11 cellular contexts compared by ENCODE assay signal in the genomic region with DNA sequence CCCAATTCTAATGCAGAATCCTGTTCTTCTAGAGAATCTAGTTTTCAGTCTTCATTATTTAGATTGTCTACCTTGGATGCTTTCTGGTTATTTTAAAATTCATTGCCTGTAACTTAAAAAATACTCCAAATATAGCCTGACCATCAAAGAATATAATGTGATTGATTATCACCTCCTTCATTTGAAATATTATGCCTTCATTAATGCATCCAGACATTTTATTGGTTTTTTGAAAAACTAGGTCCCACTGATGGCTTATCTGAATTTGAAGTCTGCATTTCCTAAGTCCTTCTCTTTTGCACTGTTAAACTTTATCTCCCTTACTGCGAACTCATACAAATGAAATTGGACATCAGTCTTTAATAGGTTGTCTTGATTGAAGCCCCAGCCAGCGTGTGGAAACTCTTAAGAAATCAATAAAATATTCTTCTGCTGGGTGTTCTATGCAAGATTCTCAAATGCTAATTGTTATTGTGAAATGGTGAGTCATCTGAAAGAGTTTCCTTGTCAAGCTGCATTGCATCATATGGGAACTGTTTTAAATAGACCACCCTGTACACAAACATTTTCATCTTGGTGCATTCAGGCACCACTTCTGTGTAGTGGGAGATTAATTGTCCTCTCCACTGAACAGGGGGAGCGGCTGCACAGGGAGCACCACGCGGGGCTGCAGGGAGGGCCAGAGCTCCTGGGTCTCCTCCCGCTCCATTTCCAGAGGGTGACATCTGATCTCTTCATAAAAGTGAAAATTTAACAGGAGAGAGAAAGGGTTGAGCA.
A peak's percentile ranks its signal among the peaks of the same experiment; 100 is the strongest.
DNase-seq lines count a peak whose midpoint lies in the region; ATAC-seq and TF ChIP-seq lines count a peak whose summit lies in the region.
"Had no signal": no experiment of that assay in that cellular context is flagged by ENCODE, and none has a peak within 500 bp of the region (broad histone marks: within the 10 kb centered on the region; RNA-seq: fewer than 3 reads in every experiment).

No MANE protein-coding gene starts in this region.

- no peaks in the 10 kb centered on the region for H3K36me3 Mint-ChIP-seq in activated CD8-positive, alpha-beta T cell treated with anti-CD3 and anti-CD28 coated beads for 36 hours (ENCODE audit: low read depth)
- no peaks in the 10 kb centered on the region for H3K36me3 Mint-ChIP-seq in activated CD8-positive, alpha-beta T cell treated with anti-CD3 and anti-CD28 coated beads, Interleukin-2, amount 10 ng/mL, durations not matched to agents 7 days and 5 days (ENCODE audit: low read depth)
- no peaks in the 10 kb centered on the region for H3K36me3 Mint-ChIP-seq in type B pancreatic cell
- no peaks in the 10 kb centered on the region for H3K36me3 Mint-ChIP-seq in naive thymus-derived CD8-positive, alpha-beta T cell

- POLR2A ChIA-PET in activated CD8-positive, alpha-beta T cell treated with anti-CD3 and anti-CD28 coated beads for 36 hours (lab: Charles Lee), result no interaction called here
- POLR2A ChIA-PET in activated CD8-positive, alpha-beta T cell treated with anti-CD3 and anti-CD28 coated beads, Interleukin-2, amount 10 ng/mL, durations not matched to agents 7 days and 5 days (lab: Charles Lee), result no interaction called here
- POLR2A ChIA-PET in naive thymus-derived CD8-positive, alpha-beta T cell (lab: Charles Lee), result no interaction called here

- H3K4me1 Mint-ChIP-seq in activated CD8-positive, alpha-beta T cell treated with anti-CD3 and anti-CD28 coated beads for 36 hours (ENCODE audit: low read depth), result peaks cover 2% of the 10 kb centered on the region
- no peaks in the 10 kb centered on the region for H3K4me1 Mint-ChIP-seq in activated CD8-positive, alpha-beta T cell treated with anti-CD3 and anti-CD28 coated beads, Interleukin-2, amount 10 ng/mL, durations not matched to agents 7 days and 5 days (ENCODE audit: low read depth)
- H3K4me1 Mint-ChIP-seq in type B pancreatic cell (ENCODE audit: unreplicated experiment), result peaks cover 26% of the 10 kb centered on the region
- peaks cover 0 to 4% (median 0%) of the 10 kb centered on the region in 4 donors for H3K4me1 Mint-ChIP-seq in naive thymus-derived CD8-positive, alpha-beta T cell

- no peak overlapping the region for H3K27ac Mint-ChIP-seq in activated CD8-positive, alpha-beta T cell treated with anti-CD3 and anti-CD28 coated beads for 36 hours
- H3K27ac Mint-ChIP-seq in activated CD8-positive, alpha-beta T cell treated with anti-CD3 and anti-CD28 coated beads, Interleukin-2, amount 10 ng/mL, durations not matched to agents 7 days and 5 days, result no peak overlapping the region
- no peak overlapping the region for H3K27ac Mint-ChIP-seq in type B pancreatic cell
- H3K27ac Mint-ChIP-seq in naive thymus-derived CD8-positive, alpha-beta T cell, result no peak overlapping the region

- H3F3A ChIP-seq in MM.1S (ENCODE audit: insufficient read depth, low read length), result no peaks in the 10 kb centered on the region

- no peak overlapping the region for H3K4me3 Mint-ChIP-seq in activated CD8-positive, alpha-beta T cell treated with anti-CD3 and anti-CD28 coated beads for 36 hours
- H3K4me3 Mint-ChIP-seq in activated CD8-positive, alpha-beta T cell treated with anti-CD3 and anti-CD28 coated beads, Interleukin-2, amount 10 ng/mL, durations not matched to agents 7 days and 5 days, result no peak overlapping the region
- H3K4me3 Mint-ChIP-seq in type B pancreatic cell, result peak overlapping the region; percentile 13
- H3K4me3 Mint-ChIP-seq in naive thymus-derived CD8-positive, alpha-beta T cell, result no peak overlapping the region

- CTCF ChIA-PET in activated CD8-positive, alpha-beta T cell treated with anti-CD3 and anti-CD28 coated beads for 36 hours (lab: Charles Lee), result no interaction called here
- CTCF ChIA-PET in activated CD8-positive, alpha-beta T cell treated with anti-CD3 and anti-CD28 coated beads, Interleukin-2, amount 10 ng/mL, durations not matched to agents 7 days and 5 days (lab: Charles Lee), result no interaction called here

- H3K4me3 ChIP-seq in RWPE2 (ENCODE audit: severe bottlenecking), result no peak overlapping the region
- H3K4me3 ChIP-seq in fibroblast of villous mesenchyme (ENCODE audit: low read depth, low read length), result no peak overlapping the region
- H3K4me3 ChIP-seq in MG63, result no peak overlapping the region
- no peak overlapping the region for H3K4me3 ChIP-seq in MM.1S (ENCODE audit: low read length)
- H3K4me3 ChIP-seq: BLaER1, heart left ventricle had no signal

- intact Hi-C loops in activated CD8-positive, alpha-beta T cell treated with anti-CD3 and anti-CD28 coated beads for 36 hours (cut with micrococcal nuclease), result no loop called here

- H3K27ac ChIP-seq in RWPE2 (ENCODE audit: poor library complexity, severe bottlenecking), result no peak overlapping the region
- H3K27ac ChIP-seq in MM.1S (ENCODE audit: low read length), result no peak overlapping the region
- H3K27ac ChIP-seq: BLaER1, heart left ventricle had no signal

- H3K4me1 ChIP-seq in RWPE2 (ENCODE audit: insufficient read depth, poor library complexity, severe bottlenecking) (peaks cover 8% of the 10 kb centered on the region), MM.1S (ENCODE audit: low read length) (no peaks in the 10 kb centered on the region)
- H3K4me1 ChIP-seq: BLaER1 had no signal

- H3K27me3 ChIP-seq in RWPE2 (ENCODE audit: insufficient read depth, poor library complexity, severe bottlenecking), result no peaks in the 10 kb centered on the region
- no peaks in the 10 kb centered on the region for H3K27me3 ChIP-seq in MG63
- H3K27me3 ChIP-seq in MM.1S (replicated peaks; ENCODE audit: insufficient read depth, low read length), result no peaks in the 10 kb centered on the region
- H3K27me3 ChIP-seq: BLaER1, heart left ventricle had no signal

- no peak for DNase-seq in activated CD8-positive, alpha-beta T cell treated with anti-CD3 and anti-CD28 coated beads for 36 hours
- DNase-seq in activated CD8-positive, alpha-beta T cell treated with anti-CD3 and anti-CD28 coated beads, Interleukin-2, amount 10 ng/mL, durations not matched to agents 7 days and 5 days, result no peak
- no peak for DNase-seq in RWPE2 (ENCODE audit: low spot score)
- DNase-seq in fibroblast of villous mesenchyme (ENCODE audit: low read depth), result peak; percentile 97
- DNase-seq in type B pancreatic cell (ENCODE audit: extremely low spot score, unreplicated experiment), result no peak
- no peak for DNase-seq in naive thymus-derived CD8-positive, alpha-beta T cell
- no peak for DNase-seq in MG63
- DNase-seq in MM.1S, result no peak
- DNase-seq: heart left ventricle had no signal

- no peak for TF ChIP-seq CTCF in activated CD8-positive, alpha-beta T cell treated with anti-CD3 and anti-CD28 coated beads for 36 hours (IDR thresholded peaks at IDR 0.05)
- TF ChIP-seq CTCF in RWPE2 (IDR thresholded peaks at IDR 0.05; ENCODE audit: poor library complexity, severe bottlenecking) (no peak), fibroblast of villous mesenchyme (IDR thresholded peaks at IDR 0.05; ENCODE audit: insufficient read depth, low read depth, low read length) (no peak), type B pancreatic cell (conservative IDR thresholded peaks at IDR 0.05) (no peak), MM.1S (IDR thresholded peaks at IDR 0.05; ENCODE audit: low read length) (no peak)

- no peak overlapping the region for H3K9ac ChIP-seq in MM.1S (ENCODE audit: low read length)
- H3K9ac ChIP-seq: BLaER1 had no signal

- H3K79me2 ChIP-seq in MM.1S (ENCODE audit: low read length), result no peaks in the 10 kb centered on the region

- H3K9me3 ChIP-seq in RWPE2 (ENCODE audit: severe bottlenecking) (no peaks in the 10 kb centered on the region), MG63 (peaks cover 2% of the 10 kb centered on the region; the same call in 1 of the 2 replicates), MM.1S (replicated peaks; ENCODE audit: insufficient read depth, low read length) (no peaks in the 10 kb centered on the region)
- H3K9me3 ChIP-seq: BLaER1, heart left ventricle had no signal

- H3K36me3 ChIP-seq in RWPE2 (ENCODE audit: low read depth), result no peaks in the 10 kb centered on the region
- H3K36me3 ChIP-seq in MG63, result no peaks in the 10 kb centered on the region
- no peaks in the 10 kb centered on the region for H3K36me3 ChIP-seq in MM.1S (replicated peaks; ENCODE audit: insufficient read depth, low read length)
- H3K36me3 ChIP-seq: BLaER1, heart left ventricle had no signal

- no peaks in the 10 kb centered on the region for H3K9me3 Mint-ChIP-seq in activated CD8-positive, alpha-beta T cell treated with anti-CD3 and anti-CD28 coated beads for 36 hours
- no peaks in the 10 kb centered on the region for H3K9me3 Mint-ChIP-seq in activated CD8-positive, alpha-beta T cell treated with anti-CD3 and anti-CD28 coated beads, Interleukin-2, amount 10 ng/mL, durations not matched to agents 7 days and 5 days (ENCODE audit: insufficient read depth)
- peaks cover 4% of the 10 kb centered on the region for H3K9me3 Mint-ChIP-seq in type B pancreatic cell
- H3K9me3 Mint-ChIP-seq in naive thymus-derived CD8-positive, alpha-beta T cell, result no peaks in the 10 kb centered on the region

- peak; percentile 24 for ATAC-seq in activated CD8-positive, alpha-beta T cell treated with anti-CD3 and anti-CD28 coated beads for 36 hours
- ATAC-seq in activated CD8-positive, alpha-beta T cell treated with anti-CD3 and anti-CD28 coated beads, Interleukin-2, amount 10 ng/mL, durations not matched to agents 7 days and 5 days, result no peak
- ATAC-seq in RWPE2 (ENCODE audit: low read depth), result peak; percentile 44; the same call in 2 of the 3 replicates
- no peak for ATAC-seq in naive thymus-derived CD8-positive, alpha-beta T cell
- ATAC-seq: heart left ventricle, Panc1 had no signal

- H3K4me2 ChIP-seq in MM.1S (ENCODE audit: low read depth, low read length), result no peak overlapping the region
- H3K4me2 ChIP-seq: BLaER1 had no signal

- H2AFZ ChIP-seq in MM.1S (ENCODE audit: low read length), result no peak overlapping the region

- H4K20me1 ChIP-seq in MM.1S (ENCODE audit: insufficient read depth, low read length), result no peaks in the 10 kb centered on the region
- H4K20me1 ChIP-seq: BLaER1 had no signal

- no peaks in the 10 kb centered on the region for H3K9me2 ChIP-seq in MM.1S (replicated peaks; ENCODE audit: insufficient read depth, low read length)

- H3K27me3 Mint-ChIP-seq in activated CD8-positive, alpha-beta T cell treated with anti-CD3 and anti-CD28 coated beads for 36 hours, result peaks cover 2% of the 10 kb centered on the region
- H3K27me3 Mint-ChIP-seq in activated CD8-positive, alpha-beta T cell treated with anti-CD3 and anti-CD28 coated beads, Interleukin-2, amount 10 ng/mL, durations not matched to agents 7 days and 5 days (ENCODE audit: low read depth), result peaks cover 14% of the 10 kb centered on the region
- no peaks in the 10 kb centered on the region for H3K27me3 Mint-ChIP-seq in type B pancreatic cell
- H3K27me3 Mint-ChIP-seq in naive thymus-derived CD8-positive, alpha-beta T cell, result peaks cover 0 to 22% (median 7%) of the 10 kb centered on the region in 5 donors

Comparison
In these comparisons a context has a peak if more than half of its experiments do, and no peak if none do; other contexts are left out.
1. ATAC-seq: peak in activated CD8-positive, alpha-beta T cell treated with anti-CD3 and anti-CD28 coated beads for 36 hours (single experiment) and RWPE2 (single experiment); none in activated CD8-positive, alpha-beta T cell treated with anti-CD3 and anti-CD28 coated beads, Interleukin-2, amount 10 ng/mL, durations not matched to agents 7 days and 5 days (single experiment) and naive thymus-derived CD8-positive, alpha-beta T cell (0 of 2).